In genomic region chr12:2094597-2094996, GRCh38 we compare ENCODE assay signal across 1 cellular context.
TF ChIP-seq lines count a peak whose summit lies in the region.

No MANE protein-coding gene starts in this region.

TF ChIP-seq in IMR-90, 13 proteins besides CTCF, POLR2A, EP300 and RAD21 (continued from another document):
- TF ChIP-seq CHD1 (IDR thresholded peaks at IDR 0.05; ENCODE audit: low read depth, low read length) (no peak), ELK1 (IDR thresholded peaks at IDR 0.05; ENCODE audit: borderline replicate concordance, low read depth, low read length) (no peak), RFX5 (IDR thresholded peaks at IDR 0.05; ENCODE audit: low read depth, low read length) (no peak), NFE2L2 (IDR thresholded peaks at IDR 0.05; ENCODE audit: low read depth, low read length) (no peak), RCOR1 (IDR thresholded peaks at IDR 0.05; ENCODE audit: insufficient replicate concordance, low read length) (no peak)
